1 cellular context compared by ENCODE assay signal in genomic region chr2:201923436-201923975, GRCh38.
TF ChIP-seq lines count a peak whose summit lies in the region.

No MANE protein-coding gene starts in this region.

TF ChIP-seq in WTC11, 78 proteins besides CTCF, POLR2A, EP300 and RAD21 (continued from another document):
- TF ChIP-seq AFF4 (CRISPR knock-in tag; IDR thresholded peaks at IDR 0.05; ENCODE audit: borderline replicate concordance) (no peak), ZNF317 (CRISPR knock-in tag; IDR thresholded peaks at IDR 0.05; ENCODE audit: borderline replicate concordance, low read depth) (no peak)
